Comparison of ENCODE assay signal across 18 cellular contexts in genomic region chr15:44802336-44802735, GRCh38.
DNase-seq lines count a peak whose midpoint lies in the region; ATAC-seq and TF ChIP-seq lines count a peak whose summit lies in the region.
"Had no signal": no experiment of that assay in that cellular context is flagged by ENCODE, and none has a peak within 500 bp of the region (broad histone marks: within the 10 kb centered on the region; RNA-seq: fewer than 3 reads in every experiment).

No MANE protein-coding gene starts in this region.

- H3K27me3 Mint-ChIP-seq in activated CD4-positive, alpha-beta T cell treated with anti-CD3 and anti-CD28 coated beads, Interleukin-2, amount 10 ng/mL, durations not matched to agents 24 days and 14 days = no peaks in the 10 kb centered on the region
- peaks cover 6% of the 10 kb centered on the region for H3K27me3 Mint-ChIP-seq in activated CD4-positive, alpha-beta T cell treated with anti-CD3 and anti-CD28 coated beads, Interleukin-2, amount 10 ng/mL, durations not matched to agents 7 days and 5 days
- H3K27me3 Mint-ChIP-seq in memory B cell = peaks cover 5% of the 10 kb centered on the region

- POLR2A ChIA-PET in activated CD4-positive, alpha-beta T cell treated with anti-CD3 and anti-CD28 coated beads, Interleukin-2, amount 10 ng/mL, durations not matched to agents 7 days and 5 days (lab: Charles Lee) = no interaction called here
- POLR2A ChIA-PET in PC-9 (lab: Charles Lee; ENCODE audit: unreplicated experiment) = no interaction called here

- H3K4me3 ChIP-seq in MM.1S (ENCODE audit: low read length) = no peak overlapping the region
- H3K4me3 ChIP-seq in ascending aorta = no peak overlapping the region
- H3K4me3 ChIP-seq in PC-9 = no peak overlapping the region
- H3K4me3 ChIP-seq: BLaER1 treated with 17β-estradiol and CSF1 and Interleukin-3, amounts not matched to agents 10 nM and 100 nM had no signal

- no peaks in the 10 kb centered on the region for H3K9me3 Mint-ChIP-seq in activated CD4-positive, alpha-beta T cell treated with anti-CD3 and anti-CD28 coated beads, Interleukin-2, amount 10 ng/mL, durations not matched to agents 24 days and 14 days
- H3K9me3 Mint-ChIP-seq in activated CD4-positive, alpha-beta T cell treated with anti-CD3 and anti-CD28 coated beads, Interleukin-2, amount 10 ng/mL, durations not matched to agents 7 days and 5 days = no peaks in the 10 kb centered on the region
- no peaks in the 10 kb centered on the region for H3K9me3 Mint-ChIP-seq in memory B cell
- H3K9me3 Mint-ChIP-seq: H9 had no signal

- DNase-seq in activated CD4-positive, alpha-beta T cell treated with anti-CD3 and anti-CD28 coated beads, Interleukin-2, amount 10 ng/mL, durations not matched to agents 24 days and 14 days = no peak
- DNase-seq in activated CD4-positive, alpha-beta T cell treated with anti-CD3 and anti-CD28 coated beads, Interleukin-2, amount 10 ng/mL, durations not matched to agents 7 days and 5 days = no peak
- DNase-seq in MM.1S (peak; percentile 35), memory B cell (ENCODE audit: low spot score in 2 of 2) (no peak), pons (ENCODE audit: low spot score) (no peak), ascending aorta (ENCODE audit: low spot score in 2 of 2) (no peak), PC-9 (no peak)
- DNase-seq: 8988T, DMS 273 treated with DMSO at 0.1 percent for 48 hours, H9, KBM-7, NCI-H1105, NCI-H1694 treated with DMSO at 0.1 percent for 48 hours, NCI-H446 treated with DMSO at 0.1 percent for 48 hours, NCI-H774, SIG-M5 had no signal

- H3F3A ChIP-seq in MM.1S (ENCODE audit: insufficient read depth, low read length) = no peaks in the 10 kb centered on the region
- H3F3A ChIP-seq in PC-9 (ENCODE audit: insufficient read depth, low read depth) = no peaks in the 10 kb centered on the region

- H4K20me1 ChIP-seq in MM.1S (ENCODE audit: insufficient read depth, low read length) (no peaks in the 10 kb centered on the region), PC-9 (ENCODE audit: insufficient read depth) (no peaks in the 10 kb centered on the region)
- H4K20me1 ChIP-seq: BLaER1 treated with 17β-estradiol and CSF1 and Interleukin-3, amounts not matched to agents 10 nM and 100 nM had no signal

- ATAC-seq in GM19351 (IDR thresholded peaks at IDR 0.05; ENCODE audit: unreplicated experiment) (peak; percentile 70), memory B cell (ENCODE audit: low read depth) (peak; percentile 56)

- CTCF ChIA-PET in activated CD4-positive, alpha-beta T cell treated with anti-CD3 and anti-CD28 coated beads, Interleukin-2, amount 10 ng/mL, durations not matched to agents 7 days and 5 days (lab: Charles Lee) = no interaction called here
- CTCF ChIA-PET in PC-9 (lab: Charles Lee) = interaction anchor here (0.6 kb wide), 1 partner anchor 94 kb away, joined by 4 read pairs; no protein-coding TSS in a partner anchor

- H3K9me3 ChIP-seq in MM.1S (replicated peaks; ENCODE audit: insufficient read depth, low read length) (no peaks in the 10 kb centered on the region), ascending aorta (no peaks in the 10 kb centered on the region), PC-9 (ENCODE audit: insufficient read depth, low read depth) (no peaks in the 10 kb centered on the region)
- H3K9me3 ChIP-seq: BLaER1 treated with 17β-estradiol and CSF1 and Interleukin-3, amounts not matched to agents 10 nM and 100 nM had no signal

- H2AFZ ChIP-seq in MM.1S (ENCODE audit: low read length) = 0 out of 2 replicates have a peak overlapping the region, but pooled peaks have one; percentile 12
- no peak overlapping the region for H2AFZ ChIP-seq in PC-9

- TF ChIP-seq CTCF in MM.1S (IDR thresholded peaks at IDR 0.05; ENCODE audit: low read length) (no peak), ascending aorta (IDR thresholded peaks at IDR 0.05) (no peak), PC-9 (conservative IDR thresholded peaks at IDR 0.05) (no peak)

- H3K27ac ChIP-seq in MM.1S (ENCODE audit: low read length) (peak overlapping the region; percentile 9; the same call in 1 of the 2 replicates), ascending aorta (no peak overlapping the region), PC-9 (no peak overlapping the region)
- H3K27ac ChIP-seq: BLaER1 treated with 17β-estradiol and CSF1 and Interleukin-3, amounts not matched to agents 10 nM and 100 nM had no signal

- intact Hi-C loops in activated CD4-positive, alpha-beta T cell treated with anti-CD3 and anti-CD28 coated beads, Interleukin-2, amount 10 ng/mL, durations not matched to agents 24 days and 14 days (cut with micrococcal nuclease) = loop anchor here (2.0 kb wide), 1 partner anchor 14 kb away; no protein-coding TSS in a partner anchor
- intact Hi-C loops in ascending aorta (cut with DNase I) (no loop called here), PC-9 (cut with micrococcal nuclease; ENCODE audit: unreplicated experiment) (no loop called here)

- no peak overlapping the region; the same call in 1 of the 2 replicates for H3K4me2 ChIP-seq in MM.1S (ENCODE audit: low read depth, low read length)
- H3K4me2 ChIP-seq in PC-9 = no peak overlapping the region
- H3K4me2 ChIP-seq: BLaER1 treated with 17β-estradiol and CSF1 and Interleukin-3, amounts not matched to agents 10 nM and 100 nM had no signal

- H3K4me1 ChIP-seq in MM.1S (ENCODE audit: low read length) (peaks cover 15% of the 10 kb centered on the region), ascending aorta (no peaks in the 10 kb centered on the region), PC-9 (replicated peaks; ENCODE audit: insufficient read depth) (no peaks in the 10 kb centered on the region)
- H3K4me1 ChIP-seq: BLaER1 treated with 17β-estradiol and CSF1 and Interleukin-3, amounts not matched to agents 10 nM and 100 nM had no signal

- H3K9me2 ChIP-seq in MM.1S (replicated peaks; ENCODE audit: insufficient read depth, low read length) (no peaks in the 10 kb centered on the region), PC-9 (ENCODE audit: insufficient read depth) (no peaks in the 10 kb centered on the region)

- peaks cover 9% of the 10 kb centered on the region for H3K4me1 Mint-ChIP-seq in activated CD4-positive, alpha-beta T cell treated with anti-CD3 and anti-CD28 coated beads, Interleukin-2, amount 10 ng/mL, durations not matched to agents 24 days and 14 days
- H3K4me1 Mint-ChIP-seq in activated CD4-positive, alpha-beta T cell treated with anti-CD3 and anti-CD28 coated beads, Interleukin-2, amount 10 ng/mL, durations not matched to agents 7 days and 5 days = peaks cover 6% of the 10 kb centered on the region
- H3K4me1 Mint-ChIP-seq in memory B cell = peaks cover 5% of the 10 kb centered on the region
- H3K4me1 Mint-ChIP-seq: H9 had no signal

- no TSS peak for BruUV-seq in PC-9 (replicated peaks; lab: Mats Ljungman, UMichigan)

- H3K36me3 ChIP-seq in MM.1S (replicated peaks; ENCODE audit: insufficient read depth, low read length) (no peaks in the 10 kb centered on the region), ascending aorta (no peaks in the 10 kb centered on the region), PC-9 (ENCODE audit: low read depth) (no peaks in the 10 kb centered on the region)
- H3K36me3 ChIP-seq: BLaER1 treated with 17β-estradiol and CSF1 and Interleukin-3, amounts not matched to agents 10 nM and 100 nM had no signal

- H3K27me3 ChIP-seq in MM.1S (replicated peaks; ENCODE audit: insufficient read depth, low read length) (no peaks in the 10 kb centered on the region), ascending aorta (no peaks in the 10 kb centered on the region), PC-9 (ENCODE audit: insufficient read depth, low read depth) (no peaks in the 10 kb centered on the region)
- H3K27me3 ChIP-seq: BLaER1 treated with 17β-estradiol and CSF1 and Interleukin-3, amounts not matched to agents 10 nM and 100 nM had no signal

- H3K9ac ChIP-seq in MM.1S (ENCODE audit: low read length) = no peak overlapping the region
- H3K9ac ChIP-seq: BLaER1 treated with 17β-estradiol and CSF1 and Interleukin-3, amounts not matched to agents 10 nM and 100 nM had no signal

- peak overlapping the region; percentile 15 for H3K27ac Mint-ChIP-seq in activated CD4-positive, alpha-beta T cell treated with anti-CD3 and anti-CD28 coated beads, Interleukin-2, amount 10 ng/mL, durations not matched to agents 24 days and 14 days
- H3K27ac Mint-ChIP-seq in activated CD4-positive, alpha-beta T cell treated with anti-CD3 and anti-CD28 coated beads, Interleukin-2, amount 10 ng/mL, durations not matched to agents 7 days and 5 days = no peak overlapping the region
- H3K27ac Mint-ChIP-seq in memory B cell = no peak overlapping the region
- H3K27ac Mint-ChIP-seq: H9 had no signal

- H3K79me2 ChIP-seq in MM.1S (ENCODE audit: low read length) = no peaks in the 10 kb centered on the region
- no peaks in the 10 kb centered on the region for H3K79me2 ChIP-seq in PC-9 (ENCODE audit: low read depth)

- no peak overlapping the region for H3K4me3 Mint-ChIP-seq in activated CD4-positive, alpha-beta T cell treated with anti-CD3 and anti-CD28 coated beads, Interleukin-2, amount 10 ng/mL, durations not matched to agents 24 days and 14 days
- no peak overlapping the region for H3K4me3 Mint-ChIP-seq in activated CD4-positive, alpha-beta T cell treated with anti-CD3 and anti-CD28 coated beads, Interleukin-2, amount 10 ng/mL, durations not matched to agents 7 days and 5 days
- no peak overlapping the region for H3K4me3 Mint-ChIP-seq in memory B cell
- H3K4me3 Mint-ChIP-seq: H9 had no signal

- H3K36me3 Mint-ChIP-seq in activated CD4-positive, alpha-beta T cell treated with anti-CD3 and anti-CD28 coated beads, Interleukin-2, amount 10 ng/mL, durations not matched to agents 24 days and 14 days (ENCODE audit: low read depth) = no peaks in the 10 kb centered on the region
- H3K36me3 Mint-ChIP-seq in activated CD4-positive, alpha-beta T cell treated with anti-CD3 and anti-CD28 coated beads, Interleukin-2, amount 10 ng/mL, durations not matched to agents 7 days and 5 days (ENCODE audit: low read depth) = no peaks in the 10 kb centered on the region
- no peaks in the 10 kb centered on the region for H3K36me3 Mint-ChIP-seq in memory B cell
